Comparison of ENCODE assay signal across 8 cellular contexts in genomic region chr3:197665549-197665948, GRCh38.
DNase-seq lines count a peak whose midpoint lies in the region; ATAC-seq and TF ChIP-seq lines count a peak whose summit lies in the region.
"Not testable (repeated sequence)": the region's sequence is repeated elsewhere in the genome, so short reads cannot be mapped to it uniquely, and the experiment has no call there.

No MANE protein-coding gene starts in this region.

- intact Hi-C loops in HCT116 (cut with micrococcal nuclease); Panc1 (cut with micrococcal nuclease; ENCODE audit: unreplicated experiment); body of pancreas (cut with DNase I); right lobe of liver (cut with DNase I): not testable (repeated sequence)

- not testable (repeated sequence) for H3K4me3 ChIP-seq in HCT116 (replicated peaks in 1 of 2; ENCODE audit: low read depth in 1 of 2, low read length in 2 of 2); Panc1 (ENCODE audit: low read depth in 2 of 2, low read length in 2 of 2); body of pancreas; right lobe of liver

- CTCF ChIA-PET in HCT116 (lab: Charles Lee); Panc1 (lab: Charles Lee): not testable (repeated sequence)

- H3K4me1 Mint-ChIP-seq in stimulated activated naive CD8-positive, alpha-beta T cell treated with anti-CD3 and anti-CD28 coated beads, Interleukin-15, amount 100 ng/mL, for 72 hours = peaks cover 10% of the 10 kb centered on the region

- H3K27me3 Mint-ChIP-seq in stimulated activated naive CD8-positive, alpha-beta T cell treated with anti-CD3 and anti-CD28 coated beads, Interleukin-15, amount 100 ng/mL, for 72 hours = not testable (repeated sequence)

- not testable (repeated sequence) for H3K27ac Mint-ChIP-seq in stimulated activated naive CD8-positive, alpha-beta T cell treated with anti-CD3 and anti-CD28 coated beads, Interleukin-15, amount 100 ng/mL, for 72 hours

- not testable (repeated sequence) for TF ChIP-seq RAD21 in HCT116 (IDR thresholded peaks at IDR 0.05; ENCODE audit: low read depth)

- not testable (repeated sequence) for H3K4me3 Mint-ChIP-seq in stimulated activated naive CD8-positive, alpha-beta T cell treated with anti-CD3 and anti-CD28 coated beads, Interleukin-15, amount 100 ng/mL, for 72 hours

- H3K36me3 ChIP-seq in HCT116 (ENCODE audit: control insufficient read depth in 1 of 2, insufficient read depth in 2 of 2, low read length in 2 of 2); Panc1 (ENCODE audit: control insufficient read depth, insufficient read depth, low read length); body of pancreas (replicated peaks in 1 of 2; ENCODE audit: insufficient read depth in 1 of 2, low read depth in 2 of 2); right lobe of liver: not testable (repeated sequence)

- H3K27me3 ChIP-seq in HCT116 (ENCODE audit: insufficient read depth, low read length); Panc1 (ENCODE audit: control insufficient read depth, insufficient read depth, low read length); body of pancreas; right lobe of liver: not testable (repeated sequence)

- not testable (repeated sequence) for TF ChIP-seq CTCF in HCT116 (IDR thresholded peaks at IDR 0.05 in 2 of 3, conservative IDR thresholded peaks at IDR 0.05 in 1 of 3; ENCODE audit: borderline replicate concordance in 1 of 3, insufficient read depth in 1 of 3, low read depth in 2 of 3, low read length in 2 of 3); Panc1 (IDR thresholded peaks at IDR 0.05); body of pancreas (IDR thresholded peaks at IDR 0.05); right lobe of liver (IDR thresholded peaks at IDR 0.05)

- H3K4me2 ChIP-seq in HCT116 (ENCODE audit: low read length) = not testable (repeated sequence)

- H3K9me3 ChIP-seq in HCT116 (ENCODE audit: control insufficient read depth in 1 of 2, insufficient read depth in 1 of 2, low read depth in 1 of 2, low read length in 2 of 2); Panc1 (ENCODE audit: control insufficient read depth, insufficient read depth, low read depth, low read length); body of pancreas; right lobe of liver: not testable (repeated sequence)

- WGBS in body of pancreas, 2 donors = no CpG with 5 or more reads among the region's 15 CpGs
- WGBS in right lobe of liver (ENCODE audit: insufficient coverage, low coverage, low lambda C conversion rate, missing lambda C conversion rate) = no CpG with 5 or more reads among the region's 15 CpGs

- H3K79me2 ChIP-seq in HCT116 (ENCODE audit: insufficient read depth, low read length) = not testable (repeated sequence)

- RAD21 ChIA-PET in HCT116 (lab: Charles Lee; ENCODE audit: low non-redundant PET in 1 of 2, low total read pairs in 2 of 2, uncharacterized antibody in 2 of 2, unreplicated experiment in 2 of 2) = not testable (repeated sequence)

- not testable (repeated sequence) for TF ChIP-seq POLR2A in HCT116 (IDR thresholded peaks at IDR 0.05; ENCODE audit: borderline replicate concordance, extremely low read depth, insufficient read depth, insufficient read length); body of pancreas (IDR thresholded peaks at IDR 0.05); right lobe of liver (IDR thresholded peaks at IDR 0.05)

- POLR2A ChIA-PET in HCT116 (lab: Charles Lee); Panc1 (lab: Charles Lee): not testable (repeated sequence)

- H3K9me2 ChIP-seq in HCT116 (ENCODE audit: insufficient read depth) = not testable (repeated sequence)

- H3K9me3 Mint-ChIP-seq in stimulated activated naive CD8-positive, alpha-beta T cell treated with anti-CD3 and anti-CD28 coated beads, Interleukin-15, amount 100 ng/mL, for 72 hours = not testable (repeated sequence)

- H3K4me1 ChIP-seq in HCT116 (ENCODE audit: control insufficient read depth in 1 of 2, insufficient read depth in 2 of 2, low read length in 2 of 2); Panc1 (ENCODE audit: control insufficient read depth, insufficient read depth, low read length); right lobe of liver: not testable (repeated sequence)
- H3K4me1 ChIP-seq in body of pancreas = peaks cover 32% of the 10 kb centered on the region

- H2AFZ ChIP-seq in HCT116 (ENCODE audit: low read depth, low read length, poor library complexity, severe bottlenecking) = not testable (repeated sequence)

- not testable (repeated sequence) for DNase-seq in HCT116 (ENCODE audit: low read depth, low spot score); Panc1 (ENCODE audit: low read depth, low spot score); body of pancreas; right lobe of liver; stimulated activated naive CD8-positive, alpha-beta T cell treated with anti-CD3 and anti-CD28 coated beads, Interleukin-15, amount 100 ng/mL, for 72 hours

- peak; percentile 12 for ATAC-seq in GM18511 (IDR thresholded peaks at IDR 0.05; ENCODE audit: unreplicated experiment)
- ATAC-seq in GM19463 (IDR thresholded peaks at IDR 0.05; ENCODE audit: unreplicated experiment) = peak; percentile 6
- ATAC-seq in HCT116 = peak; percentile 8
- peak; percentile 6 for ATAC-seq in HG03159 (IDR thresholded peaks at IDR 0.05; ENCODE audit: unreplicated experiment)
- ATAC-seq in Panc1 = peak; percentile 31
- ATAC-seq in body of pancreas = peak; percentile 2
- ATAC-seq in right lobe of liver = peak in 3 of 4 donors; percentile 4 to 34 (median 11)
- peak; percentile 27 for ATAC-seq in stimulated activated naive CD8-positive, alpha-beta T cell treated with anti-CD3 and anti-CD28 coated beads, Interleukin-15, amount 100 ng/mL, for 72 hours

- not testable (repeated sequence) for BruUV-seq in HCT116 (replicated peaks; lab: Mats Ljungman, UMichigan); Panc1 (replicated peaks; lab: Mats Ljungman, UMichigan)

- in situ Hi-C loops in Panc1 (cut with HindIII; ENCODE audit: low pct_unique_long_range_greater_than_20kb, low sequenced_read_pairs) = not testable (repeated sequence)

- not testable (repeated sequence) for H3K9ac ChIP-seq in HCT116 (ENCODE audit: low read length)

- H4K20me1 ChIP-seq in HCT116 (ENCODE audit: insufficient read depth) = not testable (repeated sequence)

- H3K27ac ChIP-seq in HCT116 (ENCODE audit: low read depth, low read length); Panc1 (ENCODE audit: low read length); body of pancreas; right lobe of liver: not testable (repeated sequence)
